Comparison of ENCODE assay signal across 8 cellular contexts in genomic region chr17:67992541-67993152, GRCh38. TPM values are rescaled to one million over a fixed set of nuclear protein-coding genes. Genes with fewer than 3 reads are reported as not detected.
DNase-seq lines count a peak whose midpoint lies in the region; TF ChIP-seq lines count a peak whose summit lies in the region.

No MANE protein-coding gene starts in this region.

- peaks cover 11% of the 10 kb centered on the region for H3K27me3 ChIP-seq in SJSA1 (replicated peaks)

- H3K9me3 Mint-ChIP-seq in osteocyte (ENCODE audit: unreplicated experiment) = no peaks in the 10 kb centered on the region

- peak; percentile 64 for DNase-seq in activated effector memory CD4-positive, alpha-beta T cell treated with anti-CD3 and anti-CD28 coated beads, Interleukin-2, amount 50 U/mL, for 16 hours
- no peak for DNase-seq in activated effector memory CD4-positive, alpha-beta T cell treated with Interleukin-2 at 50 U/mL for 16 hours
- DNase-seq in SJSA1 (ENCODE audit: low read depth in 1 of 2, low spot score in 2 of 2) = no peak
- DNase-seq in epithelial cell of proximal tubule (ENCODE audit: low read depth) = no peak
- no peak for DNase-seq in osteocyte (ENCODE audit: extremely low spot score, unreplicated experiment)
- no peak for DNase-seq in hippocampal formation (lab: John Stamatoyannopoulos, UW)
- DNase-seq in activated CD4-positive, CD25-positive, alpha-beta regulatory T cell (lab: John Stamatoyannopoulos, UW) = no peak
- DNase-seq in cerebellar nuclear complex (lab: John Stamatoyannopoulos, UW) = no peak

- H3K27me3 Mint-ChIP-seq in osteocyte (ENCODE audit: unreplicated experiment) = no peaks in the 10 kb centered on the region

- no peak for TF ChIP-seq CTCF in epithelial cell of proximal tubule (conservative IDR thresholded peaks at IDR 0.05; ENCODE audit: low read depth, low read length)
- TF ChIP-seq CTCF in osteocyte (IDR thresholded peaks at IDR 0.05) = no peak

- peak overlapping the region; percentile 96 for H3K27ac Mint-ChIP-seq in osteocyte (ENCODE audit: unreplicated experiment)

- peak overlapping the region; percentile 90 for H3K4me3 ChIP-seq in SJSA1
- H3K4me3 ChIP-seq in epithelial cell of proximal tubule (ENCODE audit: low read depth, low read length) = peak overlapping the region; percentile 81

- H3K36me3 ChIP-seq in SJSA1 = peaks cover 6% of the 10 kb centered on the region

- no peaks in the 10 kb centered on the region for H3K9me3 ChIP-seq in SJSA1 (replicated peaks)

- H3K4me1 Mint-ChIP-seq in osteocyte (ENCODE audit: unreplicated experiment) = peaks cover 32% of the 10 kb centered on the region

- peaks cover 28% of the 10 kb centered on the region for H3K4me1 ChIP-seq in SJSA1 (replicated peaks)

- H3K36me3 Mint-ChIP-seq in osteocyte (ENCODE audit: unreplicated experiment) = no peaks in the 10 kb centered on the region

- peak overlapping the region; percentile 91 for H3K4me3 Mint-ChIP-seq in osteocyte (ENCODE audit: unreplicated experiment)

- peak overlapping the region; percentile 63 for H3K27ac ChIP-seq in SJSA1

RNA-seq across cellular contexts. Expression of gene C17orf58, which starts 3.6 kb away (rescaled TPM):
- total RNA-seq in SJSA1 (2014; rRNA removed; shearing (Covaris generic)) = 12.4 and 20.0 TPM in 2 replicates
- total RNA-seq in epithelial cell of proximal tubule (13.8 and 14.5 TPM in 2 replicates), osteocyte (12.2 TPM in 2 replicates)

RNA-seq across cellular contexts. Expression of gene KPNA2, which starts 42.9 kb away (rescaled TPM):
- total RNA-seq in SJSA1 (2014; rRNA removed; shearing (Covaris generic)) = 309 and 338 TPM in 2 replicates
- total RNA-seq in epithelial cell of proximal tubule (369 and 409 TPM in 2 replicates), osteocyte (95.0 and 102 TPM in 2 replicates)
